Comparison of ENCODE assay signal across 9 cellular contexts in genomic region chr5:5523066-5523505, GRCh38.
DNase-seq lines count a peak whose midpoint lies in the region; ATAC-seq, FAIRE-seq and TF ChIP-seq lines count a peak whose summit lies in the region.
"Had no signal": no experiment of that assay in that cellular context is flagged by ENCODE, and none has a peak within 500 bp of the region (broad histone marks: within the 10 kb centered on the region; RNA-seq: fewer than 3 reads in every experiment).

No MANE protein-coding gene starts in this region.

- H3K4me3 Mint-ChIP-seq in H9, result no peak overlapping the region
- peak overlapping the region; percentile 33 for H3K4me3 Mint-ChIP-seq in central memory CD8-positive, alpha-beta T cell

- H3K4me1 ChIP-seq in H9 (ENCODE audit: insufficient read depth, low read length) (peaks cover 11% of the 10 kb centered on the region; the same call in 1 of the 2 replicates), Loucy (ENCODE audit: insufficient read depth, low read length, poor library complexity, severe bottlenecking) (no peaks in the 10 kb centered on the region)

- no peak overlapping the region for H2BK120ac ChIP-seq in H9 (ENCODE audit: low read depth, low read length, poor library complexity, severe bottlenecking)

- no peak overlapping the region for H4K91ac ChIP-seq in H9 (ENCODE audit: insufficient read length, low read depth, low read length)

- no peak overlapping the region for H3T11ph ChIP-seq in H9 (ENCODE audit: low read length)

- no peak overlapping the region for H3K23ac ChIP-seq in H9 (ENCODE audit: insufficient read length, low read depth, low read length)

- H3K4ac ChIP-seq in H9 (ENCODE audit: low read depth, low read length), result no peak overlapping the region

- no peak overlapping the region for H3K9ac ChIP-seq in H9 (ENCODE audit: extremely low read depth, insufficient read length, low read length)
- H3K9ac ChIP-seq in Loucy (ENCODE audit: low read depth, low read length, poor library complexity, severe bottlenecking), result no peak overlapping the region

- WGBS in H9 (ENCODE audit: extremely low coverage, insufficient read length, low lambda C conversion rate), result no CpG with 5 or more reads among the region's 6 CpGs

- H3K27ac ChIP-seq in H9 (ENCODE audit: insufficient read length, low read depth, low read length), result no peak overlapping the region
- H3K27ac ChIP-seq: neutrophil had no signal

- H2AK5ac ChIP-seq in H9 (ENCODE audit: insufficient read length, low read length), result no peak overlapping the region

- no peaks in the 10 kb centered on the region for H3K9me2 ChIP-seq in Loucy (replicated peaks; ENCODE audit: low read depth, low read length)

- no peak overlapping the region for H2BK20ac ChIP-seq in H9 (ENCODE audit: low read depth, low read length, poor library complexity, severe bottlenecking)

- TF ChIP-seq CTCF in H9 (conservative IDR thresholded peaks at IDR 0.05) (no peak), Loucy (conservative IDR thresholded peaks at IDR 0.05; ENCODE audit: low read length) (no peak)

- peak; percentile 11 for DNase-seq in NCI-H2227 (lab: John Stamatoyannopoulos, UW; ENCODE audit: unreplicated experiment)
- DNase-seq in NCI-H2227 treated with DMSO at 0.1 percent for 48 hours (lab: John Stamatoyannopoulos, UW), result no peak
- no peak for DNase-seq in H9
- DNase-seq in central memory CD8-positive, alpha-beta T cell (ENCODE audit: low spot score in 2 of 2), result no peak
- DNase-seq in 8988T, result no peak
- no peak for DNase-seq in HTR-8/SVneo (ENCODE audit: insufficient read length, low spot score)
- no peak for DNase-seq in SKM-1 treated with dmso at 0.1 percent for 144 hours (lab: John Stamatoyannopoulos, UW; ENCODE audit: unreplicated experiment)

- no peak overlapping the region for H3K56ac ChIP-seq in H9 (ENCODE audit: insufficient read length, low read depth, low read length)

- H3K27me3 Mint-ChIP-seq in H9 (ENCODE audit: low read depth), result peaks cover 2% of the 10 kb centered on the region; the same call in 1 of the 2 replicates
- H3K27me3 Mint-ChIP-seq in central memory CD8-positive, alpha-beta T cell, result peaks cover 4% of the 10 kb centered on the region

- H3K18ac ChIP-seq in H9 (ENCODE audit: insufficient read length, low read depth, low read length), result no peak overlapping the region

- H3K14ac ChIP-seq in H9 (ENCODE audit: insufficient read depth, low read length), result no peak overlapping the region

- no peaks in the 10 kb centered on the region for H4K20me1 ChIP-seq in H9 (ENCODE audit: control insufficient read depth, insufficient read depth, insufficient read length)
- no peaks in the 10 kb centered on the region for H4K20me1 ChIP-seq in Loucy (ENCODE audit: insufficient read depth, low read length, poor library complexity, severe bottlenecking)

- H3K9me3 ChIP-seq in H9 (ENCODE audit: control insufficient read depth, low read depth, low read length) (no peaks in the 10 kb centered on the region), Loucy (ENCODE audit: insufficient read depth, low read depth, low read length) (peaks cover 4% of the 10 kb centered on the region; the same call in 1 of the 2 replicates)
- H3K9me3 ChIP-seq: neutrophil had no signal

- H3K23me2 ChIP-seq in H9 (ENCODE audit: insufficient read length, low read depth, low read length, poor library complexity, severe bottlenecking), result no peaks in the 10 kb centered on the region

- peak; percentile 90 for ATAC-seq in central memory CD8-positive, alpha-beta T cell (replicated peaks; ENCODE audit: extremely low read depth, poor library complexity, severe bottlenecking)

- H3K4me1 Mint-ChIP-seq in H9, result peaks cover 36 to 53% of the 10 kb centered on the region in 2 experiments
- H3K4me1 Mint-ChIP-seq in central memory CD8-positive, alpha-beta T cell, result peaks cover 10% of the 10 kb centered on the region

- H4K5ac ChIP-seq in H9 (ENCODE audit: insufficient read length, low read depth, low read length), result no peak overlapping the region

- no peak overlapping the region for H2BK5ac ChIP-seq in H9 (ENCODE audit: insufficient read length, low read length)

- H3K27ac Mint-ChIP-seq in H9, result peak overlapping the region; percentile 38 to 91 (median 79); a peak in 4 of 7 replicates
- H3K27ac Mint-ChIP-seq in central memory CD8-positive, alpha-beta T cell (ENCODE audit: low read depth), result peak overlapping the region; percentile 62

- no peak overlapping the region for H2BK15ac ChIP-seq in H9 (ENCODE audit: low read depth, low read length)

- H3F3A ChIP-seq in Loucy (ENCODE audit: low read depth), result no peaks in the 10 kb centered on the region

- no peak overlapping the region for H2BK12ac ChIP-seq in H9 (ENCODE audit: insufficient read length, low read depth, low read length)

- H3K36me3 ChIP-seq in Loucy (ENCODE audit: insufficient read depth, low read length), result no peaks in the 10 kb centered on the region
- H3K36me3 ChIP-seq: neutrophil had no signal

- H3K9me3 Mint-ChIP-seq in H9, result peaks cover 0 to 12% of the 10 kb centered on the region in 2 experiments; a peak in 3 of 5 replicates
- H3K9me3 Mint-ChIP-seq in central memory CD8-positive, alpha-beta T cell, result no peaks in the 10 kb centered on the region

- no peak overlapping the region for H2AFZ ChIP-seq in H9 (ENCODE audit: low read length)
- peak overlapping the region; percentile 59 for H2AFZ ChIP-seq in Loucy (ENCODE audit: low read length)

- no peak for FAIRE-seq in HTR-8/SVneo (lab: Jason Lieb, UNC)

- H3K4me3 ChIP-seq in Loucy (ENCODE audit: low read length, poor library complexity, severe bottlenecking), result peak overlapping the region; percentile 35

- H3K36me3 Mint-ChIP-seq in H9 (ENCODE audit: insufficient read depth in 1 of 3, low read depth in 3 of 3), result peaks cover 2 to 12% (median 8%) of the 10 kb centered on the region in 3 experiments; a peak in 6 of 7 replicates
- H3K36me3 Mint-ChIP-seq in central memory CD8-positive, alpha-beta T cell (ENCODE audit: insufficient read depth), result peaks cover 3% of the 10 kb centered on the region

- H3K4me2 ChIP-seq in H9 (ENCODE audit: insufficient read depth, insufficient read length, low read length), result no peak overlapping the region
- peak overlapping the region; percentile 44 for H3K4me2 ChIP-seq in Loucy (ENCODE audit: low read depth, low read length, poor library complexity, severe bottlenecking)

- no peaks in the 10 kb centered on the region for H3K79me1 ChIP-seq in H9 (ENCODE audit: insufficient read depth, low read depth, low read length, poor library complexity, severe bottlenecking)

- no peak overlapping the region for H4K8ac ChIP-seq in H9 (replicated peaks; ENCODE audit: insufficient read length, low read depth, low read length)

- H3K79me2 ChIP-seq in H9 (ENCODE audit: insufficient read depth, low read length), result no peaks in the 10 kb centered on the region
- no peaks in the 10 kb centered on the region for H3K79me2 ChIP-seq in Loucy (ENCODE audit: insufficient read depth, low read length)

- H3K27me3 ChIP-seq in H9 (ENCODE audit: insufficient read depth, low read length) (no peaks in the 10 kb centered on the region), Loucy (ENCODE audit: insufficient read depth, low read length, poor library complexity, severe bottlenecking) (peaks cover 8% of the 10 kb centered on the region)
- H3K27me3 ChIP-seq: neutrophil had no signal
